1 cellular context compared by ENCODE assay signal in genomic region chr7:99111591-99111990, GRCh38.
TF ChIP-seq lines count a peak whose summit lies in the region.

No MANE protein-coding gene starts in this region.

TF ChIP-seq in HCT116, 20 proteins besides CTCF, POLR2A, EP300 and RAD21 (continued from another document):
- TF ChIP-seq REST (IDR thresholded peaks at IDR 0.05; ENCODE audit: low read depth) (no peak), FOSL1 (IDR thresholded peaks at IDR 0.05; ENCODE audit: low read depth) (no peak), MAX (IDR thresholded peaks at IDR 0.05) (no peak), ATF3 (IDR thresholded peaks at IDR 0.05) (no peak), EGR1 (IDR thresholded peaks at IDR 0.05; ENCODE audit: low read depth) (no peak), ELF1 (IDR thresholded peaks at IDR 0.05; ENCODE audit: borderline replicate concordance, low read depth) (no peak), YY1 (IDR thresholded peaks at IDR 0.05; ENCODE audit: extremely low read depth, insufficient replicate concordance, low read depth, low read length) (no peak), ZNF274 (IDR thresholded peaks at IDR 0.05; ENCODE audit: low read depth, low read length) (no peak)
